8 cellular contexts compared by ENCODE assay signal in the genomic region with DNA sequence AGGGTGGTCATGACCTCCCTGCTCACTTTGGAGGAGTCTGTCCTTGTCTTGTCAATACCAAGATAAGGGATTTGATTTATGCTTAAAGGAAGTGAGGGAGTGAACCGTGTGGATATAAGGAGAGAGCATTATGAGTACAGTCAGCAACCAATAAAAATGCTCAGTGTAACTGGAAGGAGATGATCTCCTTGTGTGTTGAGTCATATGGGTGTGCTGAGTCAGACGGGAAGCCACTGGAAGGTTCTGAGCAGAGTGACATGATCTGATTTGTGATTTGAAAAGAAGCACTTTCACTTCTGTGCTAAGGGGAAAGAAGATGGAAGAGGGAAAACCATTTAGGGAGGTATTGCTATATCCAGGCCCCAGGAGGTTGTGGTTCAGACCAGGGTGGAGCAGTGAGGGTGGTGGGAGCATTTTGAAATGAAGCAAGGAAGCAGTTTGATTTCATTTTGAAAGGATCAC. TPM values are rescaled to one million over a fixed set of nuclear protein-coding genes. Genes with fewer than 3 reads are reported as not detected.
DNase-seq lines count a peak whose midpoint lies in the region; ATAC-seq and TF ChIP-seq lines count a peak whose summit lies in the region.

No MANE protein-coding gene starts in this region.

- no peak for TF ChIP-seq CTCF in fibroblast of mammary gland (conservative IDR thresholded peaks at IDR 0.05; ENCODE audit: control insufficient read depth, insufficient read depth, low read depth, low read length)

- no peak overlapping the region for H3K9ac ChIP-seq in skeletal muscle tissue (ENCODE audit: low read depth in 1 of 3, low read length in 3 of 3)

- H3K36me3 ChIP-seq in skeletal muscle tissue (ENCODE audit: control insufficient read depth in 3 of 3, insufficient read depth in 3 of 3, low read length in 3 of 3) = no peaks in the 10 kb centered on the region

- no peaks in the 10 kb centered on the region for H3K9me3 ChIP-seq in skeletal muscle tissue (ENCODE audit: control insufficient read depth in 3 of 3, low read length in 3 of 3)

- peak; percentile 81 for DNase-seq in GM04503 (ENCODE audit: low read depth)
- peak; percentile 51 to 58 for DNase-seq in activated CD4-positive, alpha-beta T cell treated with anti-CD3 and anti-CD28 coated beads, Interleukin-2, amount 50 U/mL, for 48 hours
- DNase-seq in fibroblast of mammary gland (ENCODE audit: low read depth) = peak; percentile 97
- DNase-seq in NCI-H1105 treated with DMSO at 0.1 percent for 48 hours (lab: John Stamatoyannopoulos, UW) = no peak

- peak overlapping the region; percentile 59 for H3K27ac ChIP-seq in skeletal muscle tissue (ENCODE audit: low read depth, low read length)

- peak overlapping the region; percentile 21 for H3K4me3 ChIP-seq in fibroblast of mammary gland (ENCODE audit: control insufficient read depth, low read depth, low read length)
- no peak overlapping the region for H3K4me3 ChIP-seq in skeletal muscle tissue (ENCODE audit: low read length in 3 of 3)

- no peaks in the 10 kb centered on the region for H3K27me3 ChIP-seq in skeletal muscle tissue (ENCODE audit: control insufficient read depth in 3 of 3, insufficient read depth in 3 of 3, low read length in 3 of 3)

- H3K4me1 ChIP-seq in skeletal muscle tissue (ENCODE audit: control insufficient read depth in 3 of 3, insufficient read depth in 3 of 3, low read length in 3 of 3) = peaks cover 13 to 30% (median 16%) of the 10 kb centered on the region in 3 donors

- peak; percentile 28 for ATAC-seq in HG03565 (IDR thresholded peaks at IDR 0.05; ENCODE audit: unreplicated experiment)
- ATAC-seq in GM18907 (IDR thresholded peaks at IDR 0.05; ENCODE audit: unreplicated experiment) = no peak
- ATAC-seq in GM19328 (IDR thresholded peaks at IDR 0.05; ENCODE audit: unreplicated experiment) = no peak

RNA-seq across cellular contexts. Expression of a gene that starts 2.5 kb away (rescaled TPM):
- 15.7 TPM for total RNA-seq in skeletal muscle tissue

RNA-seq across cellular contexts. Expression of a gene that starts 19.4 kb away (rescaled TPM):
- total RNA-seq in skeletal muscle tissue = 6.3 TPM
